ENCODE assay signal across 9 cellular contexts in genomic region chr22:36344106-36344827, GRCh38. TPM values are rescaled to one million over a fixed set of nuclear protein-coding genes. Genes with fewer than 3 reads are reported as not detected.
A peak's percentile ranks its signal among the peaks of the same experiment; 100 is the strongest.
DNase-seq lines count a peak whose midpoint lies in the region; ATAC-seq, FAIRE-seq and TF ChIP-seq lines count a peak whose summit lies in the region.
"Had no signal": no experiment of that assay in that cellular context is flagged by ENCODE, and none has a peak within 500 bp of the region (broad histone marks: within the 10 kb centered on the region; RNA-seq: fewer than 3 reads in every experiment).

No MANE protein-coding gene starts in this region.

- dilution Hi-C loops in mammary epithelial cell (cut with HindIII; ENCODE audit: low sequenced_read_pairs): loop anchor here (5.0 kb wide), 3 partner anchors 42 to 123 kb away; no protein-coding TSS in a partner anchor

- intact Hi-C loops in activated CD4-positive, alpha-beta T cell treated with anti-CD3 and anti-CD28 coated beads for 36 hours (cut with DNase I, micrococcal nuclease): loop anchor here (1.0 to 2.0 kb wide), 2 partner anchors 11 to 21 kb away; no protein-coding TSS in a partner anchor
- intact Hi-C loops in mammary epithelial cell (cut with micrococcal nuclease): loop anchor here (2.0 kb wide), 1 partner anchor 13 kb away; no protein-coding TSS in a partner anchor
- intact Hi-C loops in tibial artery (cut with DNase I; ENCODE audit: low total_unique reads): no loop called here

- CTCF ChIA-PET in activated CD4-positive, alpha-beta T cell treated with anti-CD3 and anti-CD28 coated beads for 36 hours (lab: Charles Lee): interaction anchor here (0.5 to 2.9 kb wide), 6 partner anchors 9 to 126 kb away, joined by 3 to 14 read pairs (median 4); no protein-coding TSS in a partner anchor
- CTCF ChIA-PET in mammary epithelial cell (lab: Charles Lee; ENCODE audit: low non-redundant PET): no interaction called here

- peak; percentile 84 for DNase-seq in activated CD4-positive, alpha-beta T cell treated with anti-CD3 and anti-CD28 coated beads for 36 hours
- no peak for DNase-seq in activated CD4-positive, alpha-beta T cell treated with anti-CD3 and anti-CD28 coated beads for 1 hour
- DNase-seq in mammary epithelial cell (no peak), neural crest cell (ENCODE audit: low read depth, low spot score) (no peak), tibial artery (no peak), urothelium cell line (ENCODE audit: low spot score) (no peak), mesenteric fat pad (ENCODE audit: low spot score) (no peak), brain microvascular endothelial cell (no peak)

- H3K4me3 Mint-ChIP-seq in activated CD4-positive, alpha-beta T cell treated with anti-CD3 and anti-CD28 coated beads for 36 hours: peak overlapping the region; percentile 39
- H3K4me3 Mint-ChIP-seq in neural crest cell: peak overlapping the region; percentile 47

- H3K9ac ChIP-seq in mammary epithelial cell (ENCODE audit: insufficient read depth, low read length): no peak overlapping the region
- H3K9ac ChIP-seq: KMS-11 had no signal

- no peaks in the 10 kb centered on the region for H3K27me3 Mint-ChIP-seq in activated CD4-positive, alpha-beta T cell treated with anti-CD3 and anti-CD28 coated beads for 36 hours
- no peaks in the 10 kb centered on the region for H3K27me3 Mint-ChIP-seq in neural crest cell (ENCODE audit: low read depth)

- ATAC-seq in activated CD4-positive, alpha-beta T cell treated with anti-CD3 and anti-CD28 coated beads for 36 hours: peak; percentile 72

- H3K4me1 Mint-ChIP-seq in activated CD4-positive, alpha-beta T cell treated with anti-CD3 and anti-CD28 coated beads for 36 hours: peaks cover 86% of the 10 kb centered on the region
- peaks cover 40% of the 10 kb centered on the region for H3K4me1 Mint-ChIP-seq in neural crest cell

- peak overlapping the region; percentile 13 for H3K27ac ChIP-seq in mammary epithelial cell (ENCODE audit: insufficient read depth, low read depth, low read length)
- peak overlapping the region; percentile 95 for H3K27ac ChIP-seq in tibial artery
- H3K27ac ChIP-seq in brain microvascular endothelial cell: no peak overlapping the region
- H3K27ac ChIP-seq: KMS-11 had no signal

- peaks cover 78% of the 10 kb centered on the region for H3K36me3 Mint-ChIP-seq in activated CD4-positive, alpha-beta T cell treated with anti-CD3 and anti-CD28 coated beads for 36 hours (ENCODE audit: low read depth)
- H3K36me3 Mint-ChIP-seq in neural crest cell (ENCODE audit: low read depth): peaks cover 19% of the 10 kb centered on the region

- H3K4me3 ChIP-seq in mammary epithelial cell (replicated peaks in 1 of 3; ENCODE audit: insufficient read depth in 1 of 3, low read depth in 2 of 3, low read length in 3 of 3) (no peak overlapping the region), tibial artery (no peak overlapping the region), brain microvascular endothelial cell (ENCODE audit: low read depth, low read length) (no peak overlapping the region)

- peak overlapping the region; percentile 91 for H3K27ac Mint-ChIP-seq in activated CD4-positive, alpha-beta T cell treated with anti-CD3 and anti-CD28 coated beads for 36 hours
- no peak overlapping the region for H3K27ac Mint-ChIP-seq in neural crest cell (ENCODE audit: unreplicated experiment)

- POLR2A ChIA-PET in activated CD4-positive, alpha-beta T cell treated with anti-CD3 and anti-CD28 coated beads for 36 hours (lab: Charles Lee): interaction anchor here (0.8 to 1.5 kb wide), 5 partner anchors 13 to 39 kb away, joined by 3 to 8 read pairs (median 3); no protein-coding TSS in a partner anchor

- TF ChIP-seq CTCF in mammary epithelial cell (conservative IDR thresholded peaks at IDR 0.05 in 1 of 2, IDR thresholded peaks at IDR 0.05 in 1 of 2; ENCODE audit: extremely low read depth in 1 of 2, insufficient read depth in 1 of 2, low read depth in 1 of 2, low read length in 2 of 2) (no peak), neural crest cell (conservative IDR thresholded peaks at IDR 0.05) (no peak), tibial artery (IDR thresholded peaks at IDR 0.05) (no peak), brain microvascular endothelial cell (IDR thresholded peaks at IDR 0.05; ENCODE audit: low read depth, low read length, missing control alignments) (no peak)

- peaks cover 12% of the 10 kb centered on the region for H4K20me1 ChIP-seq in mammary epithelial cell (ENCODE audit: insufficient read depth, low read length)

- H3K9me3 ChIP-seq in mammary epithelial cell (replicated peaks; ENCODE audit: insufficient read depth, low read length): no peaks in the 10 kb centered on the region
- no peaks in the 10 kb centered on the region for H3K9me3 ChIP-seq in tibial artery

- in situ Hi-C loops in mammary epithelial cell (cut with MboI; ENCODE audit: low sequenced_read_pairs in 2 of 2): no loop called here
- in situ Hi-C loops in brain microvascular endothelial cell (cut with HindIII; ENCODE audit: low pct_ligation_motif_present, low sequenced_read_pairs): loop anchor here (25.0 kb wide), 1 partner anchor 118 kb away; no protein-coding TSS in a partner anchor

- no TSS peak for BruUV-seq in mammary epithelial cell (replicated peaks; lab: Mats Ljungman, UMichigan)

- H3K9me3 Mint-ChIP-seq in activated CD4-positive, alpha-beta T cell treated with anti-CD3 and anti-CD28 coated beads for 36 hours (ENCODE audit: low read depth): no peaks in the 10 kb centered on the region
- no peaks in the 10 kb centered on the region for H3K9me3 Mint-ChIP-seq in neural crest cell

- peaks cover 48% of the 10 kb centered on the region for H3K36me3 ChIP-seq in mammary epithelial cell (ENCODE audit: insufficient read depth, low read length)
- H3K36me3 ChIP-seq in tibial artery: peaks cover 39 to 75% (median 60%) of the 10 kb centered on the region in 3 donors
- H3K36me3 ChIP-seq in brain microvascular endothelial cell (replicated peaks): peaks cover 84% of the 10 kb centered on the region

- peaks cover 63% of the 10 kb centered on the region for H3K4me1 ChIP-seq in mammary epithelial cell (ENCODE audit: insufficient read depth, low read length)
- peaks cover 0 to 99% (median 84%) of the 10 kb centered on the region in 4 donors for H3K4me1 ChIP-seq in tibial artery

- no peaks in the 10 kb centered on the region for H3K27me3 ChIP-seq in mammary epithelial cell (ENCODE audit: insufficient read depth, low read length)
- no peaks in the 10 kb centered on the region for H3K27me3 ChIP-seq in tibial artery
- no peaks in the 10 kb centered on the region for H3K27me3 ChIP-seq in brain microvascular endothelial cell (replicated peaks)

- peaks cover 96% of the 10 kb centered on the region for H3K79me2 ChIP-seq in mammary epithelial cell (ENCODE audit: insufficient read depth, low read length)

- WGBS in mammary epithelial cell (ENCODE audit: low coverage, missing lambda C conversion rate): 21% methylated on average over 16 of the region's 23 CpGs

- FAIRE-seq in urothelium cell line (lab: Jason Lieb, UNC): no peak

- H3K4me2 ChIP-seq in mammary epithelial cell (ENCODE audit: insufficient read depth, low read depth, low read length): peak overlapping the region; percentile 50
- H3K4me2 ChIP-seq: KMS-11 had no signal

- no peak overlapping the region for H2AFZ ChIP-seq in mammary epithelial cell (ENCODE audit: low read depth, low read length)

RNA-seq across cellular contexts. Expression of gene MYH9, which starts 43.5 kb away (rescaled TPM):
- total RNA-seq in activated CD4-positive, alpha-beta T cell treated with anti-CD3 and anti-CD28 coated beads for 36 hours: 100 to 1,000 TPM; 720 to 773 TPM
- total RNA-seq in mammary epithelial cell (1,000 to 10,000 TPM; 1,183 to 1,246 TPM), neural crest cell (160 and 171 TPM in 2 replicates), mesenteric fat pad (673 TPM)
- polyA plus RNA-seq in mammary epithelial cell: 295 TPM
- polyA minus RNA-seq in mammary epithelial cell: 996 TPM
